ENCODE assay signal across 1 cellular context in the genomic region with DNA sequence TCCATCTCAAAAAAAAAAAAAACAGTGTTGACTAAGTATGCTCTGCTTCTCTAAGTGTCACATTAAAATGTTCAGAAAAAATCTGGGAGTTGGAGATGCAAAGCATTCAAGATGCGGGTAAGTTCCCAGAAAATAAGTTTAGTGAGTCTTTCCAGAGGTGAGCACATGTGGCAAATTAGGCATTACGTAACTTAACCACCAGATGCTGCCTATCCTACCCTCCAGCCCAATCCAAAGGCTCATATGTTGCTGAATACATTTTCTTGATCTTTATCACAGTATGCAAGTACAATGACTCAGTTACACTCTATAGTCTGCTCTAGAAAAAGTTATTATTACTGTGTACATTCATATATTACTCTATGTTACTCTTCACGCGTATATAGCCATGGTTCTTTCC.
TF ChIP-seq lines count a peak whose summit lies in the region.

No MANE protein-coding gene starts in this region.

TF ChIP-seq in K562, 482 proteins besides CTCF, POLR2A, EP300 and RAD21 (continued from another document):
- TF ChIP-seq, protein P1, sequence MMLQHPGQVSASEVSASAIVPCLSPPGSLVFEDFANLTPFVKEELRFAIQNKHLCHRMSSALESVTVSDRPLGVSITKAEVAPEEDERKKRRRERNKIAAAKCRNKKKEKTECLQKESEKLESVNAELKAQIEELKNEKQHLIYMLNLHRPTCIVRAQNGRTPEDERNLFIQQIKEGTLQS (IDR thresholded peaks at IDR 0.05), result peak; percentile 21; the same call in 1 of the 2 replicates
- TF ChIP-seq, protein P1 (CRISPR knock-in tag; conservative IDR thresholded peaks at IDR 0.05), result no peak
- no peak for TF ChIP-seq ZNF316 (IDR thresholded peaks at IDR 0.05)
- no peak for TF ChIP-seq GTF2E2 (tag; IDR thresholded peaks at IDR 0.05)
- no peak for TF ChIP-seq SREBF1 (IDR thresholded peaks at IDR 0.05; ENCODE audit: borderline replicate concordance, low read depth, low read length)
- TF ChIP-seq, protein P2, sequence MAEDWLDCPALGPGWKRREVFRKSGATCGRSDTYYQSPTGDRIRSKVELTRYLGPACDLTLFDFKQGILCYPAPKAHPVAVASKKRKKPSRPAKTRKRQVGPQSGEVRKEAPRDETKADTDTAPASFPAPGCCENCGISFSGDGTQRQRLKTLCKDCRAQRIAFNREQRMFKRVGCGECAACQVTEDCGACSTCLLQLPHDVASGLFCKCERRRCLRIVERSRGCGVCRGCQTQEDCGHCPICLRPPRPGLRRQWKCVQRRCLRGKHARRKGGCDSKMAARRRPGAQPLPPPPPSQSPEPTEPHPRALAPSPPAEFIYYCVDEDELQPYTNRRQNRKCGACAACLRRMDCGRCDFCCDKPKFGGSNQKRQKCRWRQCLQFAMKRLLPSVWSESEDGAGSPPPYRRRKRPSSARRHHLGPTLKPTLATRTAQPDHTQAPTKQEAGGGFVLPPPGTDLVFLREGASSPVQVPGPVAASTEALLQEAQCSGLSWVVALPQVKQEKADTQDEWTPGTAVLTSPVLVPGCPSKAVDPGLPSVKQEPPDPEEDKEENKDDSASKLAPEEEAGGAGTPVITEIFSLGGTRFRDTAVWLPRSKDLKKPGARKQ (CRISPR knock-in tag; IDR thresholded peaks at IDR 0.05), result no peak
- TF ChIP-seq MEF2D (tag; conservative IDR thresholded peaks at IDR 0.05; ENCODE audit: low read depth), result no peak
